ENCODE assay signal across 12 cellular contexts in genomic region chr10:56318816-56319215, GRCh38. TPM values are rescaled to one million over a fixed set of nuclear protein-coding genes. Genes with fewer than 3 reads are reported as not detected.
DNase-seq lines count a peak whose midpoint lies in the region; ATAC-seq and TF ChIP-seq lines count a peak whose summit lies in the region.
"Had no signal": no experiment of that assay in that cellular context is flagged by ENCODE, and none has a peak within 500 bp of the region (broad histone marks: within the 10 kb centered on the region; RNA-seq: fewer than 3 reads in every experiment).

No MANE protein-coding gene starts in this region.

- no peak overlapping the region for H3K4me3 Mint-ChIP-seq in activated T-helper 17 cell treated with anti-CD3 and anti-CD28 coated beads, Interleukin-2, amount 50 U/mL, for 72 hours

- DNase-seq in NCI-H69 (lab: John Stamatoyannopoulos, UW): peak; percentile 88
- DNase-seq in posterior vena cava (ENCODE audit: low spot score): no peak
- no peak for DNase-seq in foreskin fibroblast
- no peak for DNase-seq in mucosa of descending colon
- DNase-seq: cortex of kidney; NCI-H2029; PC-9; stimulated activated CD4-positive, alpha-beta T cell treated with anti-CD3 and anti-CD28 coated beads, Interleukin-4, amount 100 ng/mL, for 4 hours had no signal

- no peaks in the 10 kb centered on the region for H3K9me3 Mint-ChIP-seq in activated T-helper 17 cell treated with anti-CD3 and anti-CD28 coated beads, Interleukin-2, amount 50 U/mL, for 72 hours

- intact Hi-C loops in posterior vena cava (cut with DNase I): no loop called here
- intact Hi-C loops in mucosa of descending colon (cut with DNase I, micrococcal nuclease): no loop called here

- no peak overlapping the region for H3K4me3 ChIP-seq in foreskin fibroblast (ENCODE audit: low read depth in 1 of 2, low read length in 2 of 2)
- no peak overlapping the region for H3K4me3 ChIP-seq in mucosa of descending colon
- H3K4me3 ChIP-seq: PC-9 had no signal

- no peaks in the 10 kb centered on the region for H3K4me1 ChIP-seq in mucosa of descending colon (ENCODE audit: low read depth)

- no peaks in the 10 kb centered on the region for H3K36me3 ChIP-seq in mucosa of descending colon (ENCODE audit: low read depth)

- H3K4me1 Mint-ChIP-seq in activated T-helper 17 cell treated with anti-CD3 and anti-CD28 coated beads, Interleukin-2, amount 50 U/mL, for 72 hours: no peaks in the 10 kb centered on the region

- H3K36me3 Mint-ChIP-seq in activated T-helper 17 cell treated with anti-CD3 and anti-CD28 coated beads, Interleukin-2, amount 50 U/mL, for 72 hours (ENCODE audit: low read depth): no peaks in the 10 kb centered on the region

- H3K27me3 Mint-ChIP-seq in activated T-helper 17 cell treated with anti-CD3 and anti-CD28 coated beads, Interleukin-2, amount 50 U/mL, for 72 hours: peaks cover 4% of the 10 kb centered on the region

- H3K9me3 ChIP-seq in mucosa of descending colon: no peaks in the 10 kb centered on the region

- ATAC-seq in GM18907 (IDR thresholded peaks at IDR 0.05; ENCODE audit: unreplicated experiment): peak; percentile 32
- ATAC-seq in GM21619 (IDR thresholded peaks at IDR 0.05; ENCODE audit: unreplicated experiment): peak; percentile 24
- peak; percentile 12 for ATAC-seq in HG03097 (IDR thresholded peaks at IDR 0.05; ENCODE audit: low FRiP score, unreplicated experiment)
- ATAC-seq in activated T-helper 17 cell treated with anti-CD3 and anti-CD28 coated beads, Interleukin-2, amount 50 U/mL, for 72 hours (replicated peaks): no peak
- no peak for ATAC-seq in mucosa of descending colon

- TF ChIP-seq CTCF in foreskin fibroblast (IDR thresholded peaks at IDR 0.05; ENCODE audit: low read depth, low read length) (no peak), mucosa of descending colon (IDR thresholded peaks at IDR 0.05) (no peak)

- H3K27ac Mint-ChIP-seq in activated T-helper 17 cell treated with anti-CD3 and anti-CD28 coated beads, Interleukin-2, amount 50 U/mL, for 72 hours: no peak overlapping the region

RNA-seq across cellular contexts. Expression of gene ZWINT, which starts 42.2 kb away (rescaled TPM):
- total RNA-seq in posterior vena cava: 1 to 10 TPM; 1.7 to 1.9 TPM
- 100 to 1,000 TPM in 1 of 2 donors, 10 to 100 TPM in 1; 69.3 to 106 TPM for total RNA-seq in activated T-helper 17 cell treated with anti-CD3 and anti-CD28 coated beads, Interleukin-2, amount 50 U/mL, for 72 hours
- 10 to 100 TPM in 2 of 3 donors, 1 to 10 TPM in 1; 5.2 to 32.5 (median 11.7) TPM for total RNA-seq in mucosa of descending colon

Comparison
In these comparisons a context has a peak if more than half of its experiments do, and no peak if none do; other contexts are left out.
1. ATAC-seq: peak in GM18907 (single experiment), GM21619 (single experiment) and HG03097 (single experiment); none in activated T-helper 17 cell treated with anti-CD3 and anti-CD28 coated beads, Interleukin-2, amount 50 U/mL, for 72 hours (single experiment) and mucosa of descending colon (single experiment).